In genomic region chr2:109332880-109333279, GRCh38 we compare ENCODE assay signal across 15 cellular contexts.
DNase-seq lines count a peak whose midpoint lies in the region; ATAC-seq and TF ChIP-seq lines count a peak whose summit lies in the region.
"Had no signal": no experiment of that assay in that cellular context is flagged by ENCODE, and none has a peak within 500 bp of the region (broad histone marks: within the 10 kb centered on the region; RNA-seq: fewer than 3 reads in every experiment).

No MANE protein-coding gene starts in this region.

- intact Hi-C loops in activated CD4-positive, alpha-beta T cell treated with anti-CD3 and anti-CD28 coated beads, Interleukin-2, amount 10 ng/mL, durations not matched to agents 24 days and 14 days (cut with micrococcal nuclease), result loop anchor here (1.0 to 5.0 kb wide), 2 partner anchors 115 to 206 kb away; partner anchors contain the start of gene SH3RF3
- intact Hi-C loops in heart right ventricle (cut with DNase I), result loop anchor here in 4 of 10 donors (5.0 kb wide), 4 partner anchors 44 to 206 kb away; partner anchors contain the start of gene SH3RF3 (in 1 of the 4)

- no peaks in the 10 kb centered on the region for H3K9me2 ChIP-seq in Loucy (replicated peaks; ENCODE audit: low read depth, low read length)

- no peak for ATAC-seq in heart right ventricle

- TF ChIP-seq CTCF in Loucy (conservative IDR thresholded peaks at IDR 0.05; ENCODE audit: low read length) (no peak), chondrocyte (IDR thresholded peaks at IDR 0.05) (no peak), heart right ventricle (IDR thresholded peaks at IDR 0.05) (no peak)

- no peak overlapping the region for H2BK15ac ChIP-seq in neuronal stem cell (ENCODE audit: low read length)

- no CpG with 5 or more reads among the region's 9 CpGs for WGBS in neuronal stem cell (ENCODE audit: extremely low coverage in 2 of 2, insufficient read length in 2 of 2, insufficient replicate concordance in 1 of 2), 2 donors
- 93% methylated on average over 9 of the region's 9 CpGs for WGBS in heart right ventricle, 2 donors

- H3K9ac ChIP-seq in Loucy (ENCODE audit: low read depth, low read length, poor library complexity, severe bottlenecking) (peak overlapping the region; percentile 79), neuronal stem cell (ENCODE audit: low read depth, low read length, poor library complexity) (no peak overlapping the region)

- no peak overlapping the region for H2BK12ac ChIP-seq in neuronal stem cell (ENCODE audit: low read length)

- no peak overlapping the region for H2AFZ ChIP-seq in Loucy (ENCODE audit: low read length)
- peak overlapping the region; percentile 57 for H2AFZ ChIP-seq in neuronal stem cell (ENCODE audit: low read length)

- H3K27me3 Mint-ChIP-seq in activated CD4-positive, alpha-beta T cell treated with anti-CD3 and anti-CD28 coated beads, Interleukin-2, amount 10 ng/mL, durations not matched to agents 24 days and 14 days, result peaks cover 25% of the 10 kb centered on the region
- H3K27me3 Mint-ChIP-seq in chondrocyte (ENCODE audit: low read depth), result no peaks in the 10 kb centered on the region

- H3K27ac ChIP-seq in neuronal stem cell (replicated peaks; ENCODE audit: low read length) (no peak overlapping the region), heart right ventricle (peak overlapping the region in 2 of 10 donors; percentile 19 to 30)

- no peak overlapping the region for H3K14ac ChIP-seq in neuronal stem cell (ENCODE audit: low read length)

- H2BK5ac ChIP-seq in neuronal stem cell (ENCODE audit: low read length), result no peak overlapping the region

- no peaks in the 10 kb centered on the region for H3K9me3 Mint-ChIP-seq in activated CD4-positive, alpha-beta T cell treated with anti-CD3 and anti-CD28 coated beads, Interleukin-2, amount 10 ng/mL, durations not matched to agents 24 days and 14 days
- peaks cover 7% of the 10 kb centered on the region for H3K9me3 Mint-ChIP-seq in chondrocyte (ENCODE audit: low read depth)
- H3K9me3 Mint-ChIP-seq: CD4-positive, alpha-beta memory T cell; stimulated activated effector memory CD8-positive, alpha-beta T cell treated with anti-CD3 and anti-CD28 coated beads, Interleukin-12 subunit alpha, Interleukin-12 subunit beta, amount 100 ng/mL, for 72 hours had no signal

- H3K79me2 ChIP-seq in Loucy (ENCODE audit: insufficient read depth, low read length), result peaks cover 42% of the 10 kb centered on the region

- H3K23ac ChIP-seq in neuronal stem cell (ENCODE audit: low read depth, low read length, poor library complexity), result no peak overlapping the region

- H4K20me1 ChIP-seq in Loucy (ENCODE audit: insufficient read depth, low read length, poor library complexity, severe bottlenecking), result no peaks in the 10 kb centered on the region

- H3K4me3 Mint-ChIP-seq in activated CD4-positive, alpha-beta T cell treated with anti-CD3 and anti-CD28 coated beads, Interleukin-2, amount 10 ng/mL, durations not matched to agents 24 days and 14 days, result peak overlapping the region; percentile 83
- peak overlapping the region; percentile 68 for H3K4me3 Mint-ChIP-seq in chondrocyte (ENCODE audit: unreplicated experiment)
- H3K4me3 Mint-ChIP-seq: mesothelial cell of epicardium had no signal

- peak overlapping the region; percentile 75 for H3K4me2 ChIP-seq in Loucy (ENCODE audit: low read depth, low read length, poor library complexity, severe bottlenecking)
- no peak overlapping the region for H3K4me2 ChIP-seq in neuronal stem cell (ENCODE audit: insufficient read depth, low read length, poor library complexity, severe bottlenecking)

- no peak overlapping the region for H2AK5ac ChIP-seq in neuronal stem cell (ENCODE audit: low read depth, low read length)

- peaks cover 88% of the 10 kb centered on the region for H3K4me1 ChIP-seq in Loucy (ENCODE audit: insufficient read depth, low read length, poor library complexity, severe bottlenecking)
- H3K4me1 ChIP-seq in neuronal stem cell (ENCODE audit: control insufficient read depth in 2 of 2, insufficient read depth in 1 of 2, low read depth in 1 of 2, low read length in 2 of 2), result peaks cover 9 to 18% of the 10 kb centered on the region in 2 donors
- peaks cover 6 to 59% (median 29%) of the 10 kb centered on the region in 9 donors for H3K4me1 ChIP-seq in heart right ventricle

- DNase-seq in activated CD4-positive, alpha-beta T cell treated with anti-CD3 and anti-CD28 coated beads, Interleukin-2, amount 10 ng/mL, durations not matched to agents 24 days and 14 days, result no peak
- DNase-seq in activated CD4-positive, alpha-beta T cell treated with anti-CD3 and anti-CD28 coated beads, Interleukin-2, amount 50 U/mL, for 48 hours, result no peak
- DNase-seq in chondrocyte (ENCODE audit: low spot score), result no peak
- no peak for DNase-seq in neuronal stem cell (ENCODE audit: low spot score)
- DNase-seq in RPMI8226, result no peak
- DNase-seq in stimulated activated naive CD4-positive, alpha-beta T cell treated with Interleukin-2 at 50 U/mL for 16 hours (lab: John Stamatoyannopoulos, UW), result no peak
- no peak for DNase-seq in heart right ventricle
- DNase-seq: activated CD8-positive, alpha-beta T cell treated with anti-CD3 and anti-CD28 coated beads, Interleukin-2, amount 10 ng/mL, durations not matched to agents 7 days and 5 days; CD4-positive, alpha-beta memory T cell; DMS79 treated with DMSO at 0.1 percent for 48 hours; NCI-H526 treated with DMSO at 0.1 percent for 48 hours had no signal

- no peaks in the 10 kb centered on the region for H3K9me3 ChIP-seq in Loucy (ENCODE audit: insufficient read depth, low read depth, low read length)
- no peaks in the 10 kb centered on the region for H3K9me3 ChIP-seq in neuronal stem cell (replicated peaks in 1 of 2; ENCODE audit: control insufficient read depth in 2 of 2, insufficient read depth in 1 of 2, low read depth in 1 of 2, low read length in 2 of 2)
- no peaks in the 10 kb centered on the region for H3K9me3 ChIP-seq in heart right ventricle
- H3K9me3 ChIP-seq: Peyer's patch had no signal

- H3K4me3 ChIP-seq in Loucy (ENCODE audit: low read length, poor library complexity, severe bottlenecking) (peak overlapping the region; percentile 65), neuronal stem cell (ENCODE audit: low read length in 2 of 2) (no peak overlapping the region), heart right ventricle (peak overlapping the region in 1 of 10 donors; percentile 40)

- no peaks in the 10 kb centered on the region for H3K36me3 Mint-ChIP-seq in activated CD4-positive, alpha-beta T cell treated with anti-CD3 and anti-CD28 coated beads, Interleukin-2, amount 10 ng/mL, durations not matched to agents 24 days and 14 days (ENCODE audit: low read depth)
- peaks cover 6% of the 10 kb centered on the region for H3K36me3 Mint-ChIP-seq in chondrocyte (ENCODE audit: low read depth)
- H3K36me3 Mint-ChIP-seq: CD4-positive, alpha-beta memory T cell; mesothelial cell of epicardium; stimulated activated effector memory CD8-positive, alpha-beta T cell treated with anti-CD3 and anti-CD28 coated beads, Interleukin-12 subunit alpha, Interleukin-12 subunit beta, amount 100 ng/mL, for 72 hours had no signal

- H3K27ac Mint-ChIP-seq in activated CD4-positive, alpha-beta T cell treated with anti-CD3 and anti-CD28 coated beads, Interleukin-2, amount 10 ng/mL, durations not matched to agents 24 days and 14 days, result no peak overlapping the region
- peak overlapping the region; percentile 98 for H3K27ac Mint-ChIP-seq in chondrocyte (ENCODE audit: unreplicated experiment)
- H3K27ac Mint-ChIP-seq: mesothelial cell of epicardium; stimulated activated effector memory CD8-positive, alpha-beta T cell treated with anti-CD3 and anti-CD28 coated beads, Interleukin-12 subunit alpha, Interleukin-12 subunit beta, amount 100 ng/mL, for 72 hours had no signal

- H3K36me3 ChIP-seq in Loucy (ENCODE audit: insufficient read depth, low read length) (no peaks in the 10 kb centered on the region), neuronal stem cell (replicated peaks in 1 of 2; ENCODE audit: control insufficient read depth in 2 of 2, insufficient read depth in 2 of 2, low read length in 2 of 2) (no peaks in the 10 kb centered on the region), heart right ventricle (no peaks in the 10 kb centered on the region)
- H3K36me3 ChIP-seq: Peyer's patch had no signal

- H3K4ac ChIP-seq in neuronal stem cell (ENCODE audit: low read length), result no peak overlapping the region

- H3K18ac ChIP-seq in neuronal stem cell (ENCODE audit: low read length), result peak overlapping the region; percentile 77

- H3F3A ChIP-seq in Loucy (ENCODE audit: low read depth), result 0 out of 2 replicates have a peak, but pooled peaks cover 6% of the 10 kb centered on the region

- peaks cover 32% of the 10 kb centered on the region for H3K4me1 Mint-ChIP-seq in activated CD4-positive, alpha-beta T cell treated with anti-CD3 and anti-CD28 coated beads, Interleukin-2, amount 10 ng/mL, durations not matched to agents 24 days and 14 days
- H3K4me1 Mint-ChIP-seq in chondrocyte (ENCODE audit: low read depth), result peaks cover 97% of the 10 kb centered on the region

- no peak overlapping the region for H4K91ac ChIP-seq in neuronal stem cell (ENCODE audit: low read depth, low read length, poor library complexity)

- no peak overlapping the region for H4K8ac ChIP-seq in neuronal stem cell (ENCODE audit: low read depth, low read length)

- H2BK120ac ChIP-seq in neuronal stem cell (ENCODE audit: low read depth, low read length), result no peak overlapping the region

- no peaks in the 10 kb centered on the region for H3K79me1 ChIP-seq in neuronal stem cell (ENCODE audit: low read depth, low read length)

- H3K27me3 ChIP-seq in Loucy (ENCODE audit: insufficient read depth, low read length, poor library complexity, severe bottlenecking) (no peaks in the 10 kb centered on the region), neuronal stem cell (ENCODE audit: control insufficient read depth in 3 of 3, insufficient read depth in 3 of 3, low read depth in 1 of 3, low read length in 3 of 3) (no peaks in the 10 kb centered on the region), heart right ventricle (peaks cover 0 to 6% (median 0%) of the 10 kb centered on the region in 7 donors)
- H3K27me3 ChIP-seq: Peyer's patch had no signal
